ENCODE assay signal across 8 cellular contexts in the genomic region with DNA sequence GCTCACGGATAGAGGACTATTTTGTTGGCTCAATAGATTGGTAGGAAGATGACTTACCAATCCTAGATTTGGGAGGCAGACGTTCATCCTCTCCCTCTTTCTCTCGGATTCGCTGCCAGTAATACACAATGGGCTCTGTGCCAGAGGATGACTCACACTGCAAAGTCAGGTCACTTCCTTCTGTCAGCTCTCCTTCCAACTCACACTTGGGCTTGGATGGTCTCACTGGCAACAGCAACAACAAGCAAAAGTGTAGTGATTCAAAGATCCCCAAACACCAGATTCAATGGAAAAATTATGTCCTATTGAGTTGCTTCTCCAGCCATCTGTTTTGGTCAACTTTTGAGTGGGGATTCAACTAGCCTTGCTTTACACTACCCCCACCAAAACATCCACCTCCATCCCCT. TPM values are rescaled to one million over a fixed set of nuclear protein-coding genes. Genes with fewer than 3 reads are reported as not detected.
DNase-seq lines count a peak whose midpoint lies in the region; ATAC-seq, FAIRE-seq and TF ChIP-seq lines count a peak whose summit lies in the region.

No MANE protein-coding gene starts in this region.

- H3K36me3 ChIP-seq in K562 (ENCODE audit: control insufficient read depth, insufficient read depth, low read length) (no peaks in the 10 kb centered on the region), keratinocyte (ENCODE audit: control insufficient read depth in 2 of 2, extremely low read depth in 1 of 2, insufficient read depth in 2 of 2, low read length in 2 of 2) (no peaks in the 10 kb centered on the region)

- intact Hi-C loops in K562 (cut with micrococcal nuclease), result no loop called here

- H3K9me1 ChIP-seq in K562 (ENCODE audit: control insufficient read depth, insufficient read depth, low read length) (no peaks in the 10 kb centered on the region), keratinocyte (ENCODE audit: control insufficient read depth, extremely low read depth, insufficient read depth, low read length) (peaks cover 2% of the 10 kb centered on the region)

- H3K79me2 ChIP-seq in K562 (ENCODE audit: control insufficient read depth, insufficient read depth, low read length), result no peaks in the 10 kb centered on the region
- H3K79me2 ChIP-seq in keratinocyte (ENCODE audit: control insufficient read depth, insufficient read depth, low read length), result no peaks in the 10 kb centered on the region

- DNase-seq in ACHN (peak; percentile 85), HUDEP-2 (lab: John Stamatoyannopoulos, UW; ENCODE audit: unreplicated experiment in 76 of 76) (peak in 56 of 76 experiments; percentile 5 to 68 (median 34)), T follicular helper cell (ENCODE audit: low read depth) (peak; percentile 73), K562 (ENCODE audit: extremely low read depth in 1 of 4, low spot score in 3 of 4) (peak; percentile 48 to 83 (median 61)), keratinocyte (ENCODE audit: low read depth, low spot score) (no peak), nephron progenitor cell (no peak)
- peak; percentile 65 to 74 for DNase-seq in stimulated activated CD4-positive, alpha-beta T cell treated with anti-CD3 and anti-CD28 coated beads, Interleukin-2, amount 100 ng/mL, for 48 hours

- TF ChIP-seq POLR2A in K562 (conservative IDR thresholded peaks at IDR 0.05), result no peak

- H3K4me3 Mint-ChIP-seq in nephron progenitor cell, result no peak overlapping the region

- no peak overlapping the region for H3K9ac ChIP-seq in K562 (ENCODE audit: insufficient read depth in 1 of 2, low read depth in 2 of 2, low read length in 2 of 2)
- no peak overlapping the region for H3K9ac ChIP-seq in keratinocyte (ENCODE audit: control insufficient read depth, extremely low read depth, insufficient read depth, low read length)

- H3K4me2 ChIP-seq in K562 (ENCODE audit: insufficient read depth, low read length), result no peak overlapping the region
- H3K4me2 ChIP-seq in keratinocyte (ENCODE audit: control insufficient read depth, extremely low read depth, insufficient read depth, low read depth, low read length), result no peak overlapping the region

- TF ChIP-seq EP300 in K562 (IDR thresholded peaks at IDR 0.05; ENCODE audit: low read length), result no peak

- peaks cover 58% of the 10 kb centered on the region for H3K36me3 Mint-ChIP-seq in nephron progenitor cell (ENCODE audit: low read depth)

- peaks cover 2% of the 10 kb centered on the region for H3K27me3 Mint-ChIP-seq in nephron progenitor cell (ENCODE audit: low read depth, poor library complexity)

- 0% methylated on average over 4 of the region's 4 CpGs for WGBS in K562 (ENCODE audit: insufficient coverage, low coverage, missing lambda C conversion rate)

- peaks cover 37% of the 10 kb centered on the region for H3K4me1 Mint-ChIP-seq in nephron progenitor cell

- in situ Hi-C loops in ACHN (cut with HindIII; ENCODE audit: low pct_ligation_motif_present, low pct_unique_long_range_greater_than_20kb, low sequenced_read_pairs) (no loop called here), K562 (cut with MboI) (no loop called here)

- H3K27me3 ChIP-seq in K562 (ENCODE audit: control insufficient read depth in 2 of 2, insufficient read depth in 2 of 2, low read length in 2 of 2) (no peaks in the 10 kb centered on the region), keratinocyte (ENCODE audit: control insufficient read depth, extremely low read depth, insufficient read depth, low read length) (no peaks in the 10 kb centered on the region)

- FAIRE-seq in K562 (lab: Jason Lieb, UNC) (peak; percentile 94), keratinocyte (lab: Jason Lieb, UNC) (peak; percentile 97)

- CTCF ChIA-PET in K562 (lab: Yijun Ruan, JAX; ENCODE audit: low intra/inter-chr PET ratio), result no interaction called here

- peak; percentile 84 for ATAC-seq in K562
- no peak for ATAC-seq in GM18909 (IDR thresholded peaks at IDR 0.05; ENCODE audit: poor library complexity, unreplicated experiment)

- no peak overlapping the region for H3K4me3 ChIP-seq in K562
- no peak overlapping the region for H3K4me3 ChIP-seq in keratinocyte (ENCODE audit: control insufficient read depth in 2 of 3, extremely low read depth in 1 of 3, insufficient read depth in 2 of 3, low read depth in 1 of 3, low read length in 3 of 3)

- POLR2A ChIA-PET in K562 (lab: Yijun Ruan, JAX), result interaction anchor here (0.8 to 1.6 kb wide), 2 partner anchors 12 to 21 kb away, joined by 3 to 6 read pairs; partner anchors contain the start of gene HSPA8

- H3K27ac ChIP-seq in K562 (ENCODE audit: extremely low read depth, low read depth, low read length), result no peak overlapping the region
- peak overlapping the region; percentile 61 for H3K27ac ChIP-seq in keratinocyte (ENCODE audit: control insufficient read depth, insufficient read depth, low read length)

- H3K9me3 Mint-ChIP-seq in nephron progenitor cell, result peaks cover 17% of the 10 kb centered on the region

- dilution Hi-C loops in keratinocyte (cut with MboI; ENCODE audit: extremely low pct_ligation_motif_present, low sequenced_read_pairs), result no loop called here

- TF ChIP-seq CTCF in K562 (IDR thresholded peaks at IDR 0.05 in 2 of 3, conservative IDR thresholded peaks at IDR 0.05 in 1 of 3; ENCODE audit: insufficient read depth in 2 of 3, low read depth in 1 of 3, low read length in 3 of 3) (no peak), keratinocyte (optimal IDR thresholded peaks at IDR 0.05 in 1 of 3, IDR thresholded peaks at IDR 0.05 in 1 of 3, conservative IDR thresholded peaks at IDR 0.05 in 1 of 3; ENCODE audit: extremely low read depth in 1 of 3, insufficient read depth in 2 of 3, low read length in 3 of 3) (no peak), nephron progenitor cell (IDR thresholded peaks at IDR 0.05) (no peak)

- H2AFZ ChIP-seq in K562 (ENCODE audit: low read depth, low read length) (no peak overlapping the region), keratinocyte (ENCODE audit: control insufficient read depth, low read length) (no peak overlapping the region)

- peaks cover 7 to 9% of the 10 kb centered on the region in 2 experiments; a peak in 3 of 5 replicates for H3K4me1 ChIP-seq in K562 (replicated peaks in 1 of 2; ENCODE audit: control insufficient read depth in 2 of 2, insufficient read depth in 2 of 2, low read length in 2 of 2)
- H3K4me1 ChIP-seq in keratinocyte (ENCODE audit: control insufficient read depth, extremely low read depth, insufficient read depth, low read length), result peaks cover 9% of the 10 kb centered on the region

- BruUV-seq in K562 (replicated peaks; lab: Mats Ljungman, UMichigan), result no TSS peak

- no peaks in the 10 kb centered on the region for H3K9me3 ChIP-seq in K562 (replicated peaks; ENCODE audit: control insufficient read depth, insufficient read depth, low read depth, low read length)
- no peaks in the 10 kb centered on the region for H3K9me3 ChIP-seq in keratinocyte (ENCODE audit: control insufficient read depth, low read depth, low read length)

- no peak for TF ChIP-seq RAD21 in K562 (CRISPR knock-in tag; conservative IDR thresholded peaks at IDR 0.05 in 1 of 2, IDR thresholded peaks at IDR 0.05 in 1 of 2)

- H4K20me1 ChIP-seq in K562 (replicated peaks; ENCODE audit: control insufficient read depth, insufficient read depth, low read length) (no peaks in the 10 kb centered on the region), keratinocyte (ENCODE audit: control insufficient read depth, extremely low read depth, insufficient read depth, low read length) (no peaks in the 10 kb centered on the region)

- no peak overlapping the region for H3K27ac Mint-ChIP-seq in nephron progenitor cell

TF ChIP-seq in K562, 482 proteins besides CTCF, POLR2A, EP300 and RAD21 (continues in another document):
- TF ChIP-seq ZNF445 (CRISPR knock-in tag; IDR thresholded peaks at IDR 0.05; ENCODE audit: low read depth) (no peak), NFE2 (IDR thresholded peaks at IDR 0.05; ENCODE audit: low read depth) (0 out of 2 replicates have a peak, but pooled peaks have one; percentile 9), PURB (CRISPR knock-in tag; IDR thresholded peaks at IDR 0.05; ENCODE audit: low read depth) (no peak), LEF1 (IDR thresholded peaks at IDR 0.05) (no peak), CREM (IDR thresholded peaks at IDR 0.05; ENCODE audit: low read depth) (0 out of 2 replicates have a peak, but pooled peaks have one; percentile 25)

RNA-seq across cellular contexts. Expression of gene HSPA8, which starts 21.7 kb away (rescaled TPM):
- total RNA-seq in K562 (2011; cell fraction: chromatin; rRNA removed; ENCODE audit: low replicate concordance), result 922 and 1,034 TPM in 2 replicates
- total RNA-seq in K562 (2011; cell fraction: nucleolus; rRNA removed), result 638 and 697 TPM in 2 replicates
- 726 and 788 TPM in 2 replicates for total RNA-seq in K562 (2011; cell fraction: nucleoplasm; rRNA removed)
- 1,997 and 2,012 TPM in 2 replicates for total RNA-seq in K562 (2014; rRNA removed)
- 3,028 and 3,355 TPM in 2 replicates for total RNA-seq in K562 (2014; rRNA removed; fragmentation: Illumina TruSeq; extraction: Trizol)
- total RNA-seq in K562 (2015; rRNA removed; fragmentation: Illumina TruSeq; extraction: Trizol), result 3,824 and 3,966 TPM in 2 replicates
- total RNA-seq in K562 (2021), result 1,725 and 2,194 TPM in 2 replicates
- polyA plus RNA-seq in K562 (2011; rRNA removed), result 2,026 and 3,646 TPM in 2 replicates
- 1,629 and 2,064 TPM in 2 replicates for polyA plus RNA-seq in K562 (2011; cell fraction: cytosol; rRNA removed)
- 1,239 and 1,514 TPM in 2 replicates for polyA plus RNA-seq in K562 (2011; cell fraction: nucleus; rRNA removed)
- polyA plus RNA-seq in K562 (2012), result 1,190 and 3,517 TPM in 2 replicates
- 2,832 and 3,374 TPM in 2 replicates for polyA plus RNA-seq in K562 (2014; fragmentation: Illumina TruSeq; extraction: Trizol)
- polyA plus RNA-seq in K562 (2014; fragmentation: Nextera tagmentation; extraction: Ambion mirVana), result 1,000 to 10,000 TPM; 1,250 to 2,773 TPM
- 1,654 and 2,779 TPM in 2 replicates for polyA plus RNA-seq in K562 (2014; rRNA removed)
- polyA minus RNA-seq in K562 (2011; rRNA and poly(A)+ RNA removed), result 4,618 and 6,754 TPM in 2 replicates
- 801 and 1,496 TPM in 2 replicates for polyA minus RNA-seq in K562 (2011; cell fraction: cytosol; rRNA and poly(A)+ RNA removed)
- polyA minus RNA-seq in K562 (2011; cell fraction: nucleus; rRNA and poly(A)+ RNA removed), result 597 and 894 TPM in 2 replicates
- 2,567 to 3,596 TPM (median 3,207 TPM) in 3 replicates for polyA plus RNA-seq in keratinocyte
- 7,600 TPM for polyA plus RNA-seq in keratinocyte (2011; ENCODE audit: low read depth)
- polyA plus RNA-seq in keratinocyte (2011; cell fraction: cytosol; rRNA removed), result 1,397 and 2,546 TPM in 2 replicates
- polyA plus RNA-seq in keratinocyte (2011; cell fraction: nucleus; rRNA removed), result 2,037 and 2,525 TPM in 2 replicates
- polyA plus RNA-seq in keratinocyte (2012; ENCODE audit: low replicate concordance), result 1,916 and 2,237 TPM in 2 replicates
- 3,035 to 4,185 TPM (median 3,746 TPM) in 3 replicates for polyA minus RNA-seq in keratinocyte
- polyA minus RNA-seq in keratinocyte (2011; cell fraction: cytosol; rRNA and poly(A)+ RNA removed), result 1,174 TPM
- polyA minus RNA-seq in keratinocyte (2011; cell fraction: nucleus; rRNA and poly(A)+ RNA removed), result 1,345 and 2,183 TPM in 2 replicates

Comparison
In these comparisons a context has a peak if more than half of its experiments do, and no peak if none do; other contexts are left out.
1. DNase-seq: peak in ACHN (single experiment), HUDEP-2 (56 of 76), T follicular helper cell (single experiment), K562 (4 of 4) and stimulated activated CD4-positive, alpha-beta T cell treated with anti-CD3 and anti-CD28 coated beads, Interleukin-2, amount 100 ng/mL, for 48 hours (2 of 2); none in keratinocyte (single experiment) and nephron progenitor cell (single experiment).